1 cellular context compared by ENCODE assay signal in genomic region chr3:99768126-99768525, GRCh38.
TF ChIP-seq lines count a peak whose summit lies in the region.

No MANE protein-coding gene starts in this region.

TF ChIP-seq in endothelial cell of umbilical vein, 7 proteins besides CTCF, POLR2A, EP300 and RAD21:
- no peak for TF ChIP-seq MAX (IDR thresholded peaks at IDR 0.05; ENCODE audit: insufficient read depth, insufficient read length)
- no peak for TF ChIP-seq FOS (IDR thresholded peaks at IDR 0.05; ENCODE audit: borderline replicate concordance, insufficient read depth, low read length)
- TF ChIP-seq EZH2 (IDR thresholded peaks at IDR 0.05; ENCODE audit: borderline replicate concordance, low read depth, low read length, severe bottlenecking), result no peak
- no peak for TF ChIP-seq JUN (IDR thresholded peaks at IDR 0.05; ENCODE audit: borderline replicate concordance, insufficient read depth, insufficient read length, low read depth)
- TF ChIP-seq MYC (IDR thresholded peaks at IDR 0.05; ENCODE audit: low read depth, low read length), result no peak
- no peak for TF ChIP-seq GATA2 (IDR thresholded peaks at IDR 0.05; ENCODE audit: insufficient read depth, insufficient read length, low read depth, low read length)
- no peak for TF ChIP-seq POLR2AphosphoS5 (IDR thresholded peaks at IDR 0.05; ENCODE audit: insufficient read depth, low read depth, low read length)
